Comparison of ENCODE assay signal across 1 cellular context in the genomic region with DNA sequence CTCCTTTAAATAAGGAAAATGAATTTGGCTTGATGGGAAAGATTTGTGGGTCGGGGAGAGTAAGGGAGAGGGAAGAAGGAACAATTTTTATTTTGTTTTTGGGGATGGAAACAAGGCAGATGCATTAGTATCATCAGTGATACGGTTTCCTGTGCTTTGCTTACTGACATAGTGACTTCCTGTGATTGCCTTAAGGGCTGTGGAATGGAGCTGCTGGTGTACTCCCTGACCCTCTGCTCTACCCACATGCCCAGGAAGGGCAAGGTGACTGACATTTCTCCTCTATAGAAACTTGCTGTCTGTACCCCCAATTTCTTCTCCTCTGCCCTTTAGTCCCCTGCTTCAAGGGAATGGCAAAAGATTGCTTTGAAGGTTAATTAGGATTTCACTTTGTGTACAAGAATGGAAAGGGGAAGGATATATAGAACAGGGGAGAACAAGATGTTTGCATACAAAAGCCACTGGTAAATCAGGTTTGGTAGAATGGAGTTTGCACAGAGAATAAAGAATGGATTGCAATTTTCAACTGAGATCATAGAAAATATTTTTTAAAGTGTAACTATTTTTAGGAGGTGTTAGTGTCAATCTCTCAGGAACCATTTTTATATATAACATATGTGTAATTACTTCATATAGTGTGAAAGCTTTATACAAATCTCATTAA.
TF ChIP-seq lines count a peak whose summit lies in the region.

No MANE protein-coding gene starts in this region.

TF ChIP-seq in GM23338, 12 proteins besides CTCF, POLR2A, EP300 and RAD21:
- TF ChIP-seq ZNF462 (CRISPR knock-in tag; IDR thresholded peaks at IDR 0.05), result no peak
- TF ChIP-seq, protein P1, sequence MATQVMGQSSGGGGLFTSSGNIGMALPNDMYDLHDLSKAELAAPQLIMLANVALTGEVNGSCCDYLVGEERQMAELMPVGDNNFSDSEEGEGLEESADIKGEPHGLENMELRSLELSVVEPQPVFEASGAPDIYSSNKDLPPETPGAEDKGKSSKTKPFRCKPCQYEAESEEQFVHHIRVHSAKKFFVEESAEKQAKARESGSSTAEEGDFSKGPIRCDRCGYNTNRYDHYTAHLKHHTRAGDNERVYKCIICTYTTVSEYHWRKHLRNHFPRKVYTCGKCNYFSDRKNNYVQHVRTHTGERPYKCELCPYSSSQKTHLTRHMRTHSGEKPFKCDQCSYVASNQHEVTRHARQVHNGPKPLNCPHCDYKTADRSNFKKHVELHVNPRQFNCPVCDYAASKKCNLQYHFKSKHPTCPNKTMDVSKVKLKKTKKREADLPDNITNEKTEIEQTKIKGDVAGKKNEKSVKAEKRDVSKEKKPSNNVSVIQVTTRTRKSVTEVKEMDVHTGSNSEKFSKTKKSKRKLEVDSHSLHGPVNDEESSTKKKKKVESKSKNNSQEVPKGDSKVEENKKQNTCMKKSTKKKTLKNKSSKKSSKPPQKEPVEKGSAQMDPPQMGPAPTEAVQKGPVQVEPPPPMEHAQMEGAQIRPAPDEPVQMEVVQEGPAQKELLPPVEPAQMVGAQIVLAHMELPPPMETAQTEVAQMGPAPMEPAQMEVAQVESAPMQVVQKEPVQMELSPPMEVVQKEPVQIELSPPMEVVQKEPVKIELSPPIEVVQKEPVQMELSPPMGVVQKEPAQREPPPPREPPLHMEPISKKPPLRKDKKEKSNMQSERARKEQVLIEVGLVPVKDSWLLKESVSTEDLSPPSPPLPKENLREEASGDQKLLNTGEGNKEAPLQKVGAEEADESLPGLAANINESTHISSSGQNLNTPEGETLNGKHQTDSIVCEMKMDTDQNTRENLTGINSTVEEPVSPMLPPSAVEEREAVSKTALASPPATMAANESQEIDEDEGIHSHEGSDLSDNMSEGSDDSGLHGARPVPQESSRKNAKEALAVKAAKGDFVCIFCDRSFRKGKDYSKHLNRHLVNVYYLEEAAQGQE (IDR thresholded peaks at IDR 0.05; ENCODE audit: unreplicated experiment), result no peak
- TF ChIP-seq STAT1 (IDR thresholded peaks at IDR 0.05; ENCODE audit: unreplicated experiment), result no peak
- no peak for TF ChIP-seq ZNF114 (CRISPR knock-in tag; IDR thresholded peaks at IDR 0.05)
- TF ChIP-seq NANOG (IDR thresholded peaks at IDR 0.05; ENCODE audit: borderline replicate concordance), result no peak
- TF ChIP-seq, protein P2, sequence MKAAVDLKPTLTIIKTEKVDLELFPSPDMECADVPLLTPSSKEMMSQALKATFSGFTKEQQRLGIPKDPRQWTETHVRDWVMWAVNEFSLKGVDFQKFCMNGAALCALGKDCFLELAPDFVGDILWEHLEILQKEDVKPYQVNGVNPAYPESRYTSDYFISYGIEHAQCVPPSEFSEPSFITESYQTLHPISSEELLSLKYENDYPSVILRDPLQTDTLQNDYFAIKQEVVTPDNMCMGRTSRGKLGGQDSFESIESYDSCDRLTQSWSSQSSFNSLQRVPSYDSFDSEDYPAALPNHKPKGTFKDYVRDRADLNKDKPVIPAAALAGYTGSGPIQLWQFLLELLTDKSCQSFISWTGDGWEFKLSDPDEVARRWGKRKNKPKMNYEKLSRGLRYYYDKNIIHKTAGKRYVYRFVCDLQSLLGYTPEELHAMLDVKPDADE (IDR thresholded peaks at IDR 0.05), result no peak
- no peak for TF ChIP-seq POLR2AphosphoS5 (IDR thresholded peaks at IDR 0.05; ENCODE audit: low read depth)
- no peak for TF ChIP-seq EZH2 (IDR thresholded peaks at IDR 0.05; ENCODE audit: low read depth, unreplicated experiment)
- TF ChIP-seq ZNF331 (CRISPR knock-in tag; IDR thresholded peaks at IDR 0.05; ENCODE audit: low read depth), result no peak
- no peak for TF ChIP-seq EZH2phosphoT487 (IDR thresholded peaks at IDR 0.05; ENCODE audit: unreplicated experiment)
- TF ChIP-seq JUNB (IDR thresholded peaks at IDR 0.05; ENCODE audit: unreplicated experiment), result no peak
- no peak for TF ChIP-seq CREB1 (CRISPR knock-in tag; IDR thresholded peaks at IDR 0.05; ENCODE audit: low read depth)
